Comparison of ENCODE assay signal across 1 cellular context in the genomic region with DNA sequence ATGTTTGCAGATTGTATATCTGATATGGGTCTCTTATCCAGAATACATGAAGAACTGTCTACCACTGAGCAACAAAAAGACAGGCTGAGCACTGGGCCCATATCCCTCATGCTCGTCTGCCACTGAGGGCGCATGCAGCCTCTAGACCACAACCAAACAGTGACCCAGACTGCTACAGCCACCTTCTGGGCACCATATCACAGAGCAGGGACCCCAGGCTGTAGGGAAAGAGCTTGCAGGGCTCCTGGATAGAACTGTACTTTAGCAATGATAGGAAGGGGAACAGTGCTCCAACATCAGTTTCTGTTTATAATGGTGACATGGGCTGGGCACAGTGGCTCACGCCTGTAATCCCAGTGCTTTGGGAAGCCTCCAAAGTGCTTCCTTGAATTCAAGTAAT.
TF ChIP-seq lines count a peak whose summit lies in the region.

No MANE protein-coding gene starts in this region.

TF ChIP-seq in WTC11, 78 proteins besides CTCF, POLR2A, EP300 and RAD21 (continued from another document):
- TF ChIP-seq ELF4 (CRISPR knock-in tag; IDR thresholded peaks at IDR 0.05; ENCODE audit: low read depth): no peak
